ENCODE assay signal across 27 cellular contexts in genomic region chr7:18278306-18278705, GRCh38.
DNase-seq lines count a peak whose midpoint lies in the region; ATAC-seq, FAIRE-seq and TF ChIP-seq lines count a peak whose summit lies in the region.
"Had no signal": no experiment of that assay in that cellular context is flagged by ENCODE, and none has a peak within 500 bp of the region (broad histone marks: within the 10 kb centered on the region; RNA-seq: fewer than 3 reads in every experiment).

No MANE protein-coding gene starts in this region.

- no peaks in the 10 kb centered on the region for H3K9me1 ChIP-seq in endothelial cell of umbilical vein (replicated peaks; ENCODE audit: control insufficient read depth, extremely low read depth, insufficient read depth, low read length)

- H3K9ac ChIP-seq in endothelial cell of umbilical vein (replicated peaks; ENCODE audit: extremely low read depth, insufficient read depth, low read length), result no peak overlapping the region

- H3K27me3 ChIP-seq in endothelial cell of umbilical vein (ENCODE audit: control insufficient read depth in 2 of 2, insufficient read depth in 2 of 2, low read length in 2 of 2) (no peaks in the 10 kb centered on the region), left lung (no peaks in the 10 kb centered on the region)
- H3K27me3 ChIP-seq: SJSA1 had no signal

- H3K36me3 ChIP-seq in endothelial cell of umbilical vein (ENCODE audit: control insufficient read depth in 2 of 2, extremely low read depth in 1 of 2, insufficient read depth in 2 of 2, low read length in 2 of 2) (no peaks in the 10 kb centered on the region), left lung (no peaks in the 10 kb centered on the region)
- H3K36me3 ChIP-seq: SJSA1 had no signal

- in situ Hi-C loops in astrocyte of the spinal cord (cut with HindIII; ENCODE audit: low sequenced_read_pairs), result no loop called here

- DNase-seq in RPMI7951 (ENCODE audit: low read depth), result peak; percentile 7
- DNase-seq in astrocyte of the spinal cord (ENCODE audit: low read depth, low spot score), result peak; percentile 18
- DNase-seq in endothelial cell of umbilical vein (ENCODE audit: low read depth, low spot score), result peak; percentile 29
- DNase-seq in left lung, result no peak
- no peak for DNase-seq in hypothalamus (lab: John Stamatoyannopoulos, UW)
- DNase-seq: Caco-2; CD8-positive, alpha-beta T cell; DMS79 treated with DMSO at 0.1 percent for 48 hours; Karpas-422; MV-4-11; NCI-H1105; NCI-H146; NCI-H1930; NCI-H2107; NCI-H524 treated with DMSO at 0.1 percent for 48 hours; NCI-H774; NK-92 treated with Interleukin-12 subunit alpha and Interleukin-12 subunit beta, amount 100 ng/mL, for 24 hours; Right ventricle myocardium superior; RPMI8226 had no signal

- POLR2A ChIA-PET in endothelial cell of umbilical vein (lab: Charles Lee), result no interaction called here

- no peak for FAIRE-seq in endothelial cell of umbilical vein (lab: Jason Lieb, UNC)
- FAIRE-seq: A549, GM12892 had no signal

- H3K4me3 ChIP-seq in astrocyte of the spinal cord (ENCODE audit: low read depth, low read length) (no peak overlapping the region), endothelial cell of umbilical vein (replicated peaks in 1 of 3; ENCODE audit: insufficient read depth in 1 of 3, low read depth in 1 of 3, low read length in 3 of 3) (no peak overlapping the region), left lung (no peak overlapping the region)
- H3K4me3 ChIP-seq: A549, PC-9, SJSA1 had no signal

- no peaks in the 10 kb centered on the region for H3K79me2 ChIP-seq in endothelial cell of umbilical vein (ENCODE audit: control insufficient read depth, insufficient read depth, low read length)

- H3K27ac ChIP-seq in endothelial cell of umbilical vein (ENCODE audit: insufficient read depth, low read depth, low read length) (no peak overlapping the region), left lung (no peak overlapping the region)
- H3K27ac ChIP-seq: A549, C4-2B, PC-9, SJSA1 had no signal

- no peaks in the 10 kb centered on the region for H3K9me3 ChIP-seq in endothelial cell of umbilical vein (replicated peaks; ENCODE audit: control insufficient read depth, insufficient read depth, low read length)
- no peaks in the 10 kb centered on the region for H3K9me3 ChIP-seq in left lung
- H3K9me3 ChIP-seq: A549, Caco-2, SJSA1 had no signal

- CTCF ChIA-PET in endothelial cell of umbilical vein (lab: Charles Lee), result interaction anchor here (2.4 kb wide), 1 partner anchor 508 kb away, joined by 8 read pairs; no protein-coding TSS in a partner anchor

- intact Hi-C loops in endothelial cell of umbilical vein (cut with micrococcal nuclease), result no loop called here
- intact Hi-C loops in left lung (cut with DNase I), result no loop called here

- no peak for TF ChIP-seq POLR2A in endothelial cell of umbilical vein (IDR thresholded peaks at IDR 0.05; ENCODE audit: low read depth, low read length)

- no peak for TF ChIP-seq CTCF in astrocyte of the spinal cord (IDR thresholded peaks at IDR 0.05; ENCODE audit: low read depth, low read length)
- TF ChIP-seq CTCF in endothelial cell of umbilical vein (IDR thresholded peaks at IDR 0.05; ENCODE audit: extremely low read depth in 1 of 2, insufficient read depth in 1 of 2, low read depth in 1 of 2, low read length in 2 of 2), result no peak
- TF ChIP-seq CTCF in left lung (IDR thresholded peaks at IDR 0.05), result no peak

- no peak overlapping the region for H3K4me2 ChIP-seq in endothelial cell of umbilical vein (ENCODE audit: insufficient read depth, low read length)
- H3K4me2 ChIP-seq: A549, PC-9 had no signal

- peak; percentile 38 for ATAC-seq in left lung
- ATAC-seq in GM18907 (IDR thresholded peaks at IDR 0.05; ENCODE audit: unreplicated experiment), result no peak
- no peak for ATAC-seq in HG03135 (IDR thresholded peaks at IDR 0.05; ENCODE audit: unreplicated experiment)
- ATAC-seq: A549; CD8-positive, alpha-beta T cell; HCT116 had no signal

- dilution Hi-C loops in endothelial cell of umbilical vein (cut with MboI; ENCODE audit: extremely low pct_ligation_motif_present, low sequenced_read_pairs), result no loop called here

- no peaks in the 10 kb centered on the region for H4K20me1 ChIP-seq in endothelial cell of umbilical vein (replicated peaks; ENCODE audit: control insufficient read depth, extremely low read depth, insufficient read depth, low read length)

- H3K4me1 ChIP-seq in endothelial cell of umbilical vein (ENCODE audit: control insufficient read depth, extremely low read depth, insufficient read depth, low read length) (no peaks in the 10 kb centered on the region), left lung (no peaks in the 10 kb centered on the region)
- H3K4me1 ChIP-seq: A549, Caco-2, SJSA1 had no signal

- BruUV-seq in endothelial cell of umbilical vein (replicated peaks; lab: Mats Ljungman, UMichigan), result no TSS peak

- no peak overlapping the region for H2AFZ ChIP-seq in endothelial cell of umbilical vein (ENCODE audit: low read depth, low read length)
- H2AFZ ChIP-seq: PC-9 had no signal

TF ChIP-seq in endothelial cell of umbilical vein, 7 proteins besides CTCF, POLR2A, EP300 and RAD21:
- no peak for TF ChIP-seq FOS (IDR thresholded peaks at IDR 0.05; ENCODE audit: borderline replicate concordance, insufficient read depth, low read length)
- TF ChIP-seq MYC (IDR thresholded peaks at IDR 0.05; ENCODE audit: low read depth, low read length), result no peak
- TF ChIP-seq EZH2 (IDR thresholded peaks at IDR 0.05; ENCODE audit: borderline replicate concordance, low read depth, low read length, severe bottlenecking), result no peak
- no peak for TF ChIP-seq GATA2 (IDR thresholded peaks at IDR 0.05; ENCODE audit: insufficient read depth, insufficient read length, low read depth, low read length)
- TF ChIP-seq, protein P1, sequence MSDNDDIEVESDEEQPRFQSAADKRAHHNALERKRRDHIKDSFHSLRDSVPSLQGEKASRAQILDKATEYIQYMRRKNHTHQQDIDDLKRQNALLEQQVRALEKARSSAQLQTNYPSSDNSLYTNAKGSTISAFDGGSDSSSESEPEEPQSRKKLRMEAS (IDR thresholded peaks at IDR 0.05; ENCODE audit: insufficient read depth, insufficient read length), result no peak
- TF ChIP-seq JUN (IDR thresholded peaks at IDR 0.05; ENCODE audit: borderline replicate concordance, insufficient read depth, insufficient read length, low read depth), result no peak
- TF ChIP-seq POLR2AphosphoS5 (IDR thresholded peaks at IDR 0.05; ENCODE audit: insufficient read depth, low read depth, low read length), result no peak
TF ChIP-seq in endothelial cell of umbilical vein: peak in this region for 0.

Comparison
In these comparisons a context has a peak if more than half of its experiments do, and no peak if none do; other contexts are left out.
1. DNase-seq: peak in RPMI7951 (single experiment), astrocyte of the spinal cord (single experiment) and endothelial cell of umbilical vein (single experiment); none in left lung (0 of 2) and hypothalamus (0 of 51).